In genomic region chr1:205191617-205192016, GRCh38 we compare ENCODE assay signal across 14 cellular contexts. TPM values are rescaled to one million over a fixed set of nuclear protein-coding genes. Genes with fewer than 3 reads are reported as not detected.
DNase-seq lines count a peak whose midpoint lies in the region; ATAC-seq, FAIRE-seq and TF ChIP-seq lines count a peak whose summit lies in the region.
"Had no signal": no experiment of that assay in that cellular context is flagged by ENCODE, and none has a peak within 500 bp of the region (broad histone marks: within the 10 kb centered on the region; RNA-seq: fewer than 3 reads in every experiment).

No MANE protein-coding gene starts in this region.

- H4K8ac ChIP-seq in H1 (ENCODE audit: extremely low read depth, insufficient read depth, low read length): no peak overlapping the region

- H3K36me3 Mint-ChIP-seq in T-cell: peaks cover 33% of the 10 kb centered on the region
- H3K36me3 Mint-ChIP-seq in immature natural killer cell: peaks cover 0 to 9% (median 4%) of the 10 kb centered on the region in 3 donors

- CTCF ChIA-PET in H1 (lab: Charles Lee; ENCODE audit: partially characterized antibody) (interaction anchor here (0.9 to 2.3 kb wide), 6 partner anchors 14 to 71 kb away, joined by 3 to 9 read pairs (median 4); partner anchors contain the start of gene TMCC2), T-cell (lab: Charles Lee) (interaction anchor here in 1 of 2 donors (0.6 kb wide), 1 partner anchor 259 kb away, joined by 3 read pairs; no protein-coding TSS in a partner anchor)

- H2BK120ac ChIP-seq in H1 (replicated peaks; ENCODE audit: low read depth, low read length): no peak overlapping the region

- H3K4me3 ChIP-seq in H1 (ENCODE audit: extremely low read depth in 1 of 4, insufficient read depth in 2 of 4, low read depth in 3 of 4, low read length in 4 of 4) (peak overlapping the region in 2 of 4 experiments; percentile 15 to 34; a peak in 4 of 8 replicates), left lung (no peak overlapping the region)
- H3K4me3 ChIP-seq: colonic mucosa, psoas muscle had no signal

- H2AFZ ChIP-seq in H1 (ENCODE audit: low read length): no peak overlapping the region

- TF ChIP-seq EP300 in H1 (IDR thresholded peaks at IDR 0.05; ENCODE audit: borderline replicate concordance in 1 of 2, low read depth in 2 of 2, low read length in 2 of 2): no peak

- H4K5ac ChIP-seq in H1 (ENCODE audit: insufficient read length, low read depth, low read length): peak overlapping the region; percentile 12

- no peak for TF ChIP-seq CTCF in H1 (IDR thresholded peaks at IDR 0.05; ENCODE audit: control extremely low read depth in 1 of 3, insufficient read depth in 1 of 3, low read depth in 1 of 3, low read length in 3 of 3)
- TF ChIP-seq CTCF in left lung (IDR thresholded peaks at IDR 0.05): no peak

- H2BK5ac ChIP-seq in H1 (ENCODE audit: low read depth, low read length): no peak overlapping the region

- POLR2A ChIA-PET in H1 (lab: Charles Lee; ENCODE audit: partially characterized antibody) (interaction anchor here (0.5 to 3.5 kb wide), 6 partner anchors 12 to 120 kb away, joined by 3 to 18 read pairs (median 4); partner anchors contain the start of genes DSTYK and TMCC2), T-cell (lab: Charles Lee) (no interaction called here)

- H3K23ac ChIP-seq in H1 (ENCODE audit: insufficient read length): no peak overlapping the region

- FAIRE-seq in H1 (lab: Jason Lieb, UNC): no peak

- H3K36me3 ChIP-seq in H1 (ENCODE audit: control insufficient read depth in 2 of 4, insufficient read depth in 4 of 4, low read length in 3 of 4) (peaks cover 0 to 3% (median 0%) of the 10 kb centered on the region in 4 experiments; a peak in 1 of 8 replicates), left lung (no peaks in the 10 kb centered on the region)
- H3K36me3 ChIP-seq: colonic mucosa had no signal

- no peak overlapping the region for H2BK12ac ChIP-seq in H1 (ENCODE audit: low read depth, low read length)

- no peak for TF ChIP-seq RAD21 in H1 (IDR thresholded peaks at IDR 0.05 in 1 of 2, conservative IDR thresholded peaks at IDR 0.05 in 1 of 2; ENCODE audit: low read depth in 2 of 2, low read length in 2 of 2)

- H2BK20ac ChIP-seq in H1 (ENCODE audit: low read length): no peak overlapping the region

- no peak overlapping the region for H3K4ac ChIP-seq in H1 (replicated peaks; ENCODE audit: insufficient read length, low read depth, low read length)

- H3K27ac ChIP-seq in H1 (ENCODE audit: low read depth, low read length) (no peak overlapping the region), left lung (no peak overlapping the region)
- H3K27ac ChIP-seq: colonic mucosa, psoas muscle had no signal

- H3K79me1 ChIP-seq in H1 (ENCODE audit: low read depth, low read length): peaks cover 5% of the 10 kb centered on the region

- H3K56ac ChIP-seq in H1 (replicated peaks; ENCODE audit: insufficient read length, low read depth, low read length): no peak overlapping the region

- no peak for TF ChIP-seq POLR2A in H1 (IDR thresholded peaks at IDR 0.05; ENCODE audit: control extremely low read depth in 1 of 2, low read depth in 2 of 2, low read length in 2 of 2)

- H3K9me3 ChIP-seq in H1 (ENCODE audit: insufficient read depth in 2 of 2, low read depth in 1 of 2, low read length in 1 of 2): no peaks in the 10 kb centered on the region
- H3K9me3 ChIP-seq in left lung: no peaks in the 10 kb centered on the region
- H3K9me3 ChIP-seq: colonic mucosa, psoas muscle had no signal

- no peak overlapping the region for H3K14ac ChIP-seq in H1 (ENCODE audit: insufficient read length)

- H3K27me3 Mint-ChIP-seq in T-cell (no peaks in the 10 kb centered on the region), immature natural killer cell (ENCODE audit: low read depth in 3 of 3) (no peaks in the 10 kb centered on the region)

- no peak overlapping the region for H4K91ac ChIP-seq in H1 (replicated peaks; ENCODE audit: insufficient read length, low read length)

- peak overlapping the region; percentile 56 to 59 for H3K4me2 ChIP-seq in H1 (ENCODE audit: insufficient read depth in 1 of 2, low read depth in 2 of 2, low read length in 2 of 2)

- H3K27me3 ChIP-seq in H1 (replicated peaks in 1 of 4; ENCODE audit: control insufficient read depth in 3 of 4, extremely low read depth in 1 of 4, insufficient read depth in 3 of 4, low read length in 3 of 4): no peaks in the 10 kb centered on the region
- no peaks in the 10 kb centered on the region for H3K27me3 ChIP-seq in left lung
- H3K27me3 ChIP-seq: colonic mucosa had no signal

- H4K20me1 ChIP-seq in H1 (replicated peaks in 1 of 2; ENCODE audit: control insufficient read depth in 1 of 2, insufficient read depth in 2 of 2, low read length in 2 of 2): no peaks in the 10 kb centered on the region

- H2BK15ac ChIP-seq in H1 (ENCODE audit: low read length): no peak overlapping the region

- H3K4me1 ChIP-seq in H1 (replicated peaks in 1 of 4; ENCODE audit: control insufficient read depth in 3 of 4, insufficient read depth in 4 of 4, low read length in 3 of 4): peaks cover 5 to 45% (median 30%) of the 10 kb centered on the region in 4 experiments
- H3K4me1 ChIP-seq in left lung: peaks cover 10 to 35% of the 10 kb centered on the region in 2 donors

- H3K23me2 ChIP-seq in H1 (ENCODE audit: low read depth, low read length): no peaks in the 10 kb centered on the region

- WGBS in H1 (ENCODE audit: extremely low coverage in 1 of 2, insufficient coverage in 1 of 2, insufficient read length in 1 of 2, insufficient replicate concordance in 2 of 2, low coverage in 1 of 2, low lambda C conversion rate in 2 of 2, missing lambda C conversion rate in 1 of 2), 2 experiments: 28% methylated on average over 2 of the region's 2 CpGs; no CpG with 5 or more reads in 1 of the 2 experiments

- intact Hi-C loops in left lung (cut with DNase I): no loop called here

- peaks cover 0 to 55% of the 10 kb centered on the region in 2 experiments; a peak in 2 of 4 replicates for H3K79me2 ChIP-seq in H1 (ENCODE audit: control insufficient read depth in 1 of 2, insufficient read depth in 2 of 2, low read length in 2 of 2)

- no peak overlapping the region for H3K27ac Mint-ChIP-seq in T-cell
- H3K27ac Mint-ChIP-seq in immature natural killer cell: no peak overlapping the region

- ATAC-seq in left lung: peak; percentile 35
- no peak for ATAC-seq in T-cell (replicated peaks in 1 of 4)
- no peak for ATAC-seq in HG02610 (IDR thresholded peaks at IDR 0.05; ENCODE audit: unreplicated experiment)
- ATAC-seq in HG02970 (IDR thresholded peaks at IDR 0.05; ENCODE audit: low FRiP score, unreplicated experiment): no peak
- ATAC-seq: Panc1 had no signal

- H3K4me3 Mint-ChIP-seq in T-cell: no peak overlapping the region
- H3K4me3 Mint-ChIP-seq in immature natural killer cell: no peak overlapping the region

- H3K4me1 Mint-ChIP-seq in T-cell (peaks cover 62 to 70% (median 68%) of the 10 kb centered on the region in 3 donors), immature natural killer cell (peaks cover 22 to 52% of the 10 kb centered on the region in 2 donors)

- no peak overlapping the region for H3K18ac ChIP-seq in H1 (ENCODE audit: extremely low read depth, low read length)

- no peak overlapping the region for H3K9ac ChIP-seq in H1 (replicated peaks in 1 of 4; ENCODE audit: extremely low read depth in 1 of 4, low read depth in 3 of 4, low read length in 3 of 4)

- DNase-seq in DMS 273 (lab: John Stamatoyannopoulos, UW; ENCODE audit: unreplicated experiment) (peak; percentile 94), NCI-H2171 treated with DMSO at 0.1 percent for 48 hours (lab: John Stamatoyannopoulos, UW) (peak; percentile 93), H1 (ENCODE audit: low read depth in 1 of 2, low spot score in 2 of 2) (no peak), left lung (no peak), T-cell (no peak), immature natural killer cell (no peak)
- DNase-seq: activated CD4-positive, alpha-beta T cell treated with anti-CD3 and anti-CD28 coated beads for 1 hour; MM.1S; NCI-H2227 treated with DMSO at 0.1 percent for 48 hours; psoas muscle had no signal

- H3K9me3 Mint-ChIP-seq in T-cell (peaks cover 0 to 2% (median 0%) of the 10 kb centered on the region in 3 donors), immature natural killer cell (no peaks in the 10 kb centered on the region)

- no peak overlapping the region for H2AK5ac ChIP-seq in H1 (ENCODE audit: low read depth, low read length)

TF ChIP-seq in H1, 55 proteins besides CTCF, POLR2A, EP300 and RAD21 (continues in another document):
- TF ChIP-seq KDM4A (IDR thresholded peaks at IDR 0.05; ENCODE audit: low read depth, low read length, severe bottlenecking) (no peak), RXRA (IDR thresholded peaks at IDR 0.05; ENCODE audit: insufficient read depth, low read depth, low read length) (no peak), HDAC6 (IDR thresholded peaks at IDR 0.05; ENCODE audit: low read depth, low read length) (no peak), SIN3A (conservative IDR thresholded peaks at IDR 0.05 in 1 of 2, IDR thresholded peaks at IDR 0.05 in 1 of 2; ENCODE audit: low read depth in 1 of 2, low read length in 2 of 2) (peak; percentile 92 to 96), JUND (IDR thresholded peaks at IDR 0.05; ENCODE audit: low read length) (no peak), CHD2 (IDR thresholded peaks at IDR 0.05; ENCODE audit: low read length) (no peak)

RNA-seq across cellular contexts. Expression of gene DSTYK, which starts 19.9 kb away (rescaled TPM):
- total RNA-seq in H1 (2021; fragmentation: NEBNext Ultra II Directional; extraction: Animal tissue kit (Norgen Biotek cat#: 25700)): 7.9 and 8.5 TPM in 2 replicates
- 2.4 and 2.7 TPM in 2 replicates for polyA plus RNA-seq in H1 (2011; rRNA removed)
- polyA plus RNA-seq in H1 (2011; cell fraction: cytosol; rRNA removed): 4.0 TPM
- polyA plus RNA-seq in H1 (2011; cell fraction: nucleus; rRNA removed): 2.9 TPM
- polyA plus RNA-seq in H1 (2012, experiment 1 of 2): 4.9 to 6.2 TPM (median 6.1 TPM) in 4 replicates
- 0.60 TPM for polyA plus RNA-seq in H1 (2012, experiment 2 of 2)
- polyA plus RNA-seq in H1 (2013, experiment 1 of 2): 3.9 TPM
- polyA plus RNA-seq in H1 (2013, experiment 2 of 2): 3.8 TPM
- polyA minus RNA-seq in H1 (2011; rRNA and poly(A)+ RNA removed): 11.9 and 16.2 TPM in 2 replicates
- polyA minus RNA-seq in H1 (2011; cell fraction: cytosol; rRNA and poly(A)+ RNA removed): 5.3 TPM
- polyA minus RNA-seq in H1 (2011; cell fraction: nucleus; rRNA and poly(A)+ RNA removed): 8.0 TPM
- 10 to 100 TPM; 11.1 to 13.6 TPM for total RNA-seq in left lung
- 10 to 100 TPM; 13.8 to 15.7 (median 14.7) TPM for total RNA-seq in T-cell
- polyA plus RNA-seq in immature natural killer cell: 1 to 10 TPM; 2.9 to 8.3 (median 3.6) TPM

RNA-seq across cellular contexts. Expression of gene TMCC2, which starts 36.1 kb away (rescaled TPM):
- 6.7 and 7.2 TPM in 2 replicates for total RNA-seq in H1 (2021; fragmentation: NEBNext Ultra II Directional; extraction: Animal tissue kit (Norgen Biotek cat#: 25700))
- polyA plus RNA-seq in H1 (2011; rRNA removed) (6.8 and 9.7 TPM in 2 replicates), immature natural killer cell (1 to 10 TPM in 1 of 3 donors, under 1 TPM in 1, not detected in 1; 0.50 to 1.1 TPM)
- 6.6 TPM for polyA plus RNA-seq in H1 (2011; cell fraction: cytosol; rRNA removed)
- polyA plus RNA-seq in H1 (2011; cell fraction: nucleus; rRNA removed): 9.2 TPM
- polyA plus RNA-seq in H1 (2012, experiment 1 of 2): 5.5 to 7.3 TPM (median 6.5 TPM) in 4 replicates
- polyA plus RNA-seq in H1 (2012, experiment 2 of 2): 5.1 TPM
- polyA plus RNA-seq in H1 (2013, experiment 1 of 2): 4.1 TPM
- polyA plus RNA-seq in H1 (2013, experiment 2 of 2): 3.9 TPM
- polyA minus RNA-seq in H1 (2011; rRNA and poly(A)+ RNA removed): 7.0 and 7.5 TPM in 2 replicates
- polyA minus RNA-seq in H1 (2011; cell fraction: cytosol; rRNA and poly(A)+ RNA removed): 8.9 TPM
- polyA minus RNA-seq in H1 (2011; cell fraction: nucleus; rRNA and poly(A)+ RNA removed): 6.3 TPM
- total RNA-seq in left lung (1 to 10 TPM; 3.4 TPM), T-cell (1 to 10 TPM; 1.0 to 3.3 (median 1.8) TPM)

Comparison
In these comparisons a context has a peak if more than half of its experiments do, and no peak if none do; other contexts are left out.
1. DNase-seq: peak in DMS 273 (single experiment) and NCI-H2171 treated with DMSO at 0.1 percent for 48 hours (single experiment); none in H1 (0 of 2), left lung (0 of 2), T-cell (0 of 34) and immature natural killer cell (0 of 3).